28 cellular contexts compared by ENCODE assay signal in genomic region chrX:113935516-113935915, GRCh38.
"Had no signal": no experiment of that assay in that cellular context is flagged by ENCODE, and none has a peak within 500 bp of the region (broad histone marks: within the 10 kb centered on the region; RNA-seq: fewer than 3 reads in every experiment).

No MANE protein-coding gene starts in this region.

- ATAC-seq: activated CD4-positive, CD25-positive, alpha-beta regulatory T cell treated with anti-CD3 and anti-CD28 coated beads, Interleukin-2, amount 50 U/mL, for 24 hours; activated T-cell treated with anti-CD3 and anti-CD28 coated beads, Interleukin-2, amount 50 U/mL, for 4 hours; activated T-helper 17 cell treated with anti-CD3 and anti-CD28 coated beads, Interleukin-2, amount 50 U/mL, for 72 hours; gastrocnemius medialis; left ventricle myocardium superior; stimulated activated naive B cell treated with anti-CD40 and anti-IgM and Interleukin-4, amounts not matched to agents 10 μg/mL and 1 μg/mL and 100 μg/mL, for 72 hours; T-cell; upper lobe of right lung had no signal

- DNase-seq: activated CD4-positive, alpha-beta memory T cell treated with anti-CD3 and anti-CD28 coated beads, Interleukin-2, amount 10 ng/mL, durations not matched to agents 7 days and 5 days; activated CD4-positive, alpha-beta T cell treated with anti-CD3 and anti-CD28 coated beads, Interleukin-2, amount 10 ng/mL, durations not matched to agents 24 days and 14 days; activated gamma-delta T cell treated with Interleukin-2 at 50 U/mL for 16 hours; activated naive CD4-positive, alpha-beta T cell treated with anti-CD3 and anti-CD28 coated beads, Interleukin-2, amount 50 U/mL, for 16 hours; activated T-cell treated with anti-CD3 and anti-CD28 coated beads, Interleukin-2, amount 50 U/mL, for 4 hours; amniotic stem cell; central memory CD4-positive, alpha-beta T cell; endodermal cell; gastrocnemius medialis; glutamatergic neuron; left ventricle myocardium superior; naive B cell; nephron progenitor cell; ovary; stimulated activated CD4-positive, alpha-beta T cell treated with anti-CD3 and anti-CD28 coated beads, Interleukin-15, amount 100 ng/mL, for 24 hours; stimulated activated CD4-positive, alpha-beta T cell treated with anti-CD3 and anti-CD28 coated beads, Interleukin-2, amount 100 ng/mL, for 24 hours; stimulated activated naive B cell treated with anti-CD40 and anti-IgM and Interleukin-4, amounts not matched to agents 10 μg/mL and 1 μg/mL and 100 μg/mL, for 72 hours; T-cell; tibial artery; upper lobe of right lung; WERI-Rb-1 had no signal

- H3K9me3 ChIP-seq: gastrocnemius medialis, ovary, right atrium auricular region, suprapubic skin, tibial artery, upper lobe of right lung had no signal

- H3K27me3 ChIP-seq: ovary, suprapubic skin, tibial artery, upper lobe of right lung had no signal

- H3K36me3 Mint-ChIP-seq: naive B cell; stimulated activated naive B cell treated with anti-CD40 and anti-IgM and Interleukin-4, amounts not matched to agents 10 μg/mL and 1 μg/mL and 100 μg/mL, for 72 hours; T-cell had no signal

- H3K27ac ChIP-seq: epithelial cell of prostate, gastrocnemius medialis, ovary, right atrium auricular region, suprapubic skin, tibial artery, upper lobe of right lung, WERI-Rb-1 had no signal

- H3K4me1 ChIP-seq: gastrocnemius medialis, right atrium auricular region, suprapubic skin, tibial artery, upper lobe of right lung had no signal

- FAIRE-seq: islet of Langerhans had no signal

- H3K27me3 Mint-ChIP-seq: activated CD4-positive, alpha-beta memory T cell treated with anti-CD3 and anti-CD28 coated beads, Interleukin-2, amount 10 ng/mL, durations not matched to agents 7 days and 5 days; activated CD4-positive, alpha-beta T cell treated with anti-CD3 and anti-CD28 coated beads, Interleukin-2, amount 10 ng/mL, durations not matched to agents 24 days and 14 days; activated T-helper 17 cell treated with anti-CD3 and anti-CD28 coated beads, Interleukin-2, amount 50 U/mL, for 72 hours; dendritic cell treated with granulocyte-macrophage colony-stimulating factor and Interleukin-4, amounts not matched to agents 40 ng/mL and 50 ng/mL, for 4 days; naive B cell had no signal

- H3K4me1 Mint-ChIP-seq: activated CD4-positive, alpha-beta memory T cell treated with anti-CD3 and anti-CD28 coated beads, Interleukin-2, amount 10 ng/mL, durations not matched to agents 7 days and 5 days; activated CD4-positive, alpha-beta T cell treated with anti-CD3 and anti-CD28 coated beads, Interleukin-2, amount 10 ng/mL, durations not matched to agents 24 days and 14 days; activated T-helper 17 cell treated with anti-CD3 and anti-CD28 coated beads, Interleukin-2, amount 50 U/mL, for 72 hours; naive B cell; stimulated activated naive B cell treated with anti-CD40 and anti-IgM and Interleukin-4, amounts not matched to agents 10 μg/mL and 1 μg/mL and 100 μg/mL, for 72 hours; T-cell had no signal

- H3K4me3 Mint-ChIP-seq: activated CD4-positive, alpha-beta memory T cell treated with anti-CD3 and anti-CD28 coated beads, Interleukin-2, amount 10 ng/mL, durations not matched to agents 7 days and 5 days; activated CD4-positive, alpha-beta T cell treated with anti-CD3 and anti-CD28 coated beads, Interleukin-2, amount 10 ng/mL, durations not matched to agents 24 days and 14 days; activated T-cell treated with anti-CD3 and anti-CD28 coated beads, Interleukin-2, amount 50 U/mL, for 4 hours; activated T-helper 17 cell treated with anti-CD3 and anti-CD28 coated beads, Interleukin-2, amount 50 U/mL, for 72 hours; dendritic cell treated with granulocyte-macrophage colony-stimulating factor and Interleukin-4, amounts not matched to agents 40 ng/mL and 50 ng/mL, for 4 days; endodermal cell; naive B cell; nephron progenitor cell; stimulated activated naive B cell treated with anti-CD40 and anti-IgM and Interleukin-4, amounts not matched to agents 10 μg/mL and 1 μg/mL and 100 μg/mL, for 72 hours; T-cell had no signal

- H3K4me3 ChIP-seq: gastrocnemius medialis, ovary, right atrium auricular region, suprapubic skin, tibial artery, upper lobe of right lung had no signal

- H3K9me3 Mint-ChIP-seq: activated CD4-positive, alpha-beta memory T cell treated with anti-CD3 and anti-CD28 coated beads, Interleukin-2, amount 10 ng/mL, durations not matched to agents 7 days and 5 days; activated CD4-positive, alpha-beta T cell treated with anti-CD3 and anti-CD28 coated beads, Interleukin-2, amount 10 ng/mL, durations not matched to agents 24 days and 14 days; activated T-cell treated with anti-CD3 and anti-CD28 coated beads, Interleukin-2, amount 50 U/mL, for 4 hours; dendritic cell treated with granulocyte-macrophage colony-stimulating factor and Interleukin-4, amounts not matched to agents 40 ng/mL and 50 ng/mL, for 4 days; endodermal cell; nephron progenitor cell; stimulated activated naive B cell treated with anti-CD40 and anti-IgM and Interleukin-4, amounts not matched to agents 10 μg/mL and 1 μg/mL and 100 μg/mL, for 72 hours had no signal

- H3K36me3 ChIP-seq: gastrocnemius medialis, ovary, right atrium auricular region, suprapubic skin, tibial artery, upper lobe of right lung, WERI-Rb-1 had no signal

- H3K27ac Mint-ChIP-seq: activated CD4-positive, alpha-beta memory T cell treated with anti-CD3 and anti-CD28 coated beads, Interleukin-2, amount 10 ng/mL, durations not matched to agents 7 days and 5 days; activated CD4-positive, alpha-beta T cell treated with anti-CD3 and anti-CD28 coated beads, Interleukin-2, amount 10 ng/mL, durations not matched to agents 24 days and 14 days; activated T-helper 17 cell treated with anti-CD3 and anti-CD28 coated beads, Interleukin-2, amount 50 U/mL, for 72 hours; dendritic cell treated with granulocyte-macrophage colony-stimulating factor and Interleukin-4, amounts not matched to agents 40 ng/mL and 50 ng/mL, for 4 days; endodermal cell; naive B cell; nephron progenitor cell; stimulated activated naive B cell treated with anti-CD40 and anti-IgM and Interleukin-4, amounts not matched to agents 10 μg/mL and 1 μg/mL and 100 μg/mL, for 72 hours; T-cell had no signal
